ENCODE assay signal across 13 cellular contexts in the genomic region with DNA sequence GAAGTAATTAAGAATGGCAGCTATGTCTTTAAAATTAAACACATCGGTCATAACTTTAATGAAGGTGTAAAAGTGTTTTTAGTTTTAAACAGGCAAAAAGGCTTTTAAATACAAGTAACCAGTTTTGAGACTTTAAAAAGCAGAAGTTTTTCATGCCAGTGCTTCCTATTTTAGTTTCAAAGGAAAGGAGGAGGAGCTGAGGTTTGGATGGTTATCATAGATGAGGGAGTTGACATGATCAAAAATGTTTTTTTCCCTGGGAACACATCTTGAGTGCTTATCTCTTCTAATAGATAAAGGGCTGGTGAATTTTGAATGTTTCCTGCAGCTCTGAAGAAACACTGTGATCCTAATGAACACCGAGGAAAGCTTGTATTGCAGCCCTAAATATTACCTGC. TPM values are rescaled to one million over a fixed set of nuclear protein-coding genes. Genes with fewer than 3 reads are reported as not detected.
DNase-seq lines count a peak whose midpoint lies in the region; ATAC-seq and TF ChIP-seq lines count a peak whose summit lies in the region.
"Had no signal": no experiment of that assay in that cellular context is flagged by ENCODE, and none has a peak within 500 bp of the region (broad histone marks: within the 10 kb centered on the region; RNA-seq: fewer than 3 reads in every experiment).

No MANE protein-coding gene starts in this region.

- H3K36me3 Mint-ChIP-seq in CD14-positive monocyte = no peaks in the 10 kb centered on the region
- peaks cover 4 to 20% of the 10 kb centered on the region in 2 donors for H3K36me3 Mint-ChIP-seq in activated naive CD4-positive, alpha-beta T cell treated with anti-CD3 and anti-CD28 coated beads, Interleukin-2, amount 50 U/mL, for 72 hours

- TF ChIP-seq CTCF in CD14-positive monocyte (IDR thresholded peaks at IDR 0.05) (no peak), NB4 (IDR thresholded peaks at IDR 0.05; ENCODE audit: low read depth, low read length) (no peak), breast epithelium (IDR thresholded peaks at IDR 0.05) (no peak)

- H3K9me3 Mint-ChIP-seq in CD14-positive monocyte = no peaks in the 10 kb centered on the region
- H3K9me3 Mint-ChIP-seq in activated naive CD4-positive, alpha-beta T cell treated with anti-CD3 and anti-CD28 coated beads, Interleukin-2, amount 50 U/mL, for 72 hours = no peaks in the 10 kb centered on the region

- intact Hi-C loops in CD14-positive monocyte (cut with micrococcal nuclease) (loop anchor here in 1 of 2 donors (5.0 kb wide), 1 partner anchor 44 kb away; a partner anchor contains a TSS), breast epithelium (cut with DNase I; ENCODE audit: low total_unique reads) (no loop called here)

- no peaks in the 10 kb centered on the region for H3K27me3 ChIP-seq in breast epithelium
- no peaks in the 10 kb centered on the region for H3K27me3 ChIP-seq in rectal smooth muscle tissue (ENCODE audit: control insufficient read depth, insufficient read depth, low read length)
- H3K27me3 ChIP-seq: adrenal gland, upper lobe of right lung had no signal

- TF ChIP-seq POLR2A in NB4 (IDR thresholded peaks at IDR 0.05; ENCODE audit: extremely low read depth, insufficient read length) = no peak
- no peak for TF ChIP-seq POLR2A in breast epithelium (IDR thresholded peaks at IDR 0.05)

- H3K9ac ChIP-seq in rectal smooth muscle tissue (ENCODE audit: low read length) = no peak overlapping the region

- H3K27me3 Mint-ChIP-seq in CD14-positive monocyte (ENCODE audit: low read depth in 3 of 3) = no peaks in the 10 kb centered on the region

- H3K27ac Mint-ChIP-seq in CD14-positive monocyte = peak overlapping the region; percentile 82 to 91 (median 89)
- no peak overlapping the region for H3K27ac Mint-ChIP-seq in activated naive CD4-positive, alpha-beta T cell treated with anti-CD3 and anti-CD28 coated beads, Interleukin-2, amount 50 U/mL, for 72 hours

- no peaks in the 10 kb centered on the region for H3K9me3 ChIP-seq in breast epithelium
- H3K9me3 ChIP-seq: adrenal gland, upper lobe of right lung had no signal

- H3K27ac ChIP-seq in breast epithelium (peak overlapping the region; percentile 86 to 88), rectal smooth muscle tissue (ENCODE audit: low read depth, low read length) (peak overlapping the region; percentile 69)
- H3K27ac ChIP-seq: upper lobe of right lung had no signal

- no peaks in the 10 kb centered on the region for H3K36me3 ChIP-seq in breast epithelium
- H3K36me3 ChIP-seq in rectal smooth muscle tissue (ENCODE audit: control insufficient read depth, insufficient read depth, low read length) = no peaks in the 10 kb centered on the region
- H3K36me3 ChIP-seq: adrenal gland, upper lobe of right lung had no signal

- no peak for DNase-seq in CD14-positive monocyte (ENCODE audit: low spot score)
- DNase-seq in NB4 (ENCODE audit: low read depth) = peak; percentile 61
- DNase-seq in breast epithelium (ENCODE audit: low spot score in 2 of 2) = no peak
- no peak for DNase-seq in SW480 (ENCODE audit: low spot score)
- DNase-seq in activated naive CD4-positive, alpha-beta T cell treated with anti-CD3 and anti-CD28 coated beads, Interleukin-2, amount 50 U/mL, for 72 hours (ENCODE audit: low spot score in 2 of 2) = no peak
- DNase-seq: adrenal gland; effector memory CD4-positive, alpha-beta T cell; NCI-H2081; retina; upper lobe of right lung had no signal

- H3K4me1 ChIP-seq in breast epithelium (peaks cover 3 to 12% of the 10 kb centered on the region in 2 donors), rectal smooth muscle tissue (ENCODE audit: control insufficient read depth, insufficient read depth, low read length) (peaks cover 24% of the 10 kb centered on the region)

- H3K4me3 ChIP-seq in NB4 (ENCODE audit: low read depth, low read length) (no peak overlapping the region), breast epithelium (peak overlapping the region in 2 of 3 donors; percentile 3 to 22), rectal smooth muscle tissue (ENCODE audit: low read length) (no peak overlapping the region)
- H3K4me3 ChIP-seq: adrenal gland, upper lobe of right lung had no signal

- ATAC-seq in GM18870 (IDR thresholded peaks at IDR 0.05; ENCODE audit: unreplicated experiment) (no peak), HG03432 (IDR thresholded peaks at IDR 0.05; ENCODE audit: unreplicated experiment) (no peak)
- no peak for ATAC-seq in activated naive CD4-positive, alpha-beta T cell treated with anti-CD3 and anti-CD28 coated beads, Interleukin-2, amount 50 U/mL, for 72 hours

- H3K4me1 Mint-ChIP-seq in CD14-positive monocyte = peaks cover 67% of the 10 kb centered on the region

- H3K4me3 Mint-ChIP-seq in CD14-positive monocyte = peak overlapping the region; percentile 39 to 77

RNA-seq across cellular contexts. Expression of a gene that starts 42.9 kb away (rescaled TPM):
- polyA plus RNA-seq in CD14-positive monocyte = 1 to 10 TPM in 1 of 2 donors, under 1 TPM in 1; 0.88 to 2.1 TPM
- total RNA-seq in breast epithelium = 10 to 100 TPM; 17.0 to 40.4 (median 24.6) TPM
- total RNA-seq in activated naive CD4-positive, alpha-beta T cell treated with anti-CD3 and anti-CD28 coated beads, Interleukin-2, amount 50 U/mL, for 72 hours = 10 to 100 TPM; 17.5 to 21.5 TPM

Comparison
In these comparisons a context has a peak if more than half of its experiments do, and no peak if none do; other contexts are left out.
1. H3K27ac Mint-ChIP-seq: peak in CD14-positive monocyte (7 of 7); none in activated naive CD4-positive, alpha-beta T cell treated with anti-CD3 and anti-CD28 coated beads, Interleukin-2, amount 50 U/mL, for 72 hours (0 of 2).
2. H3K4me3 ChIP-seq: peak in breast epithelium (2 of 3); none in NB4 (single experiment) and rectal smooth muscle tissue (single experiment).